ENCODE assay signal across 8 cellular contexts in the genomic region with DNA sequence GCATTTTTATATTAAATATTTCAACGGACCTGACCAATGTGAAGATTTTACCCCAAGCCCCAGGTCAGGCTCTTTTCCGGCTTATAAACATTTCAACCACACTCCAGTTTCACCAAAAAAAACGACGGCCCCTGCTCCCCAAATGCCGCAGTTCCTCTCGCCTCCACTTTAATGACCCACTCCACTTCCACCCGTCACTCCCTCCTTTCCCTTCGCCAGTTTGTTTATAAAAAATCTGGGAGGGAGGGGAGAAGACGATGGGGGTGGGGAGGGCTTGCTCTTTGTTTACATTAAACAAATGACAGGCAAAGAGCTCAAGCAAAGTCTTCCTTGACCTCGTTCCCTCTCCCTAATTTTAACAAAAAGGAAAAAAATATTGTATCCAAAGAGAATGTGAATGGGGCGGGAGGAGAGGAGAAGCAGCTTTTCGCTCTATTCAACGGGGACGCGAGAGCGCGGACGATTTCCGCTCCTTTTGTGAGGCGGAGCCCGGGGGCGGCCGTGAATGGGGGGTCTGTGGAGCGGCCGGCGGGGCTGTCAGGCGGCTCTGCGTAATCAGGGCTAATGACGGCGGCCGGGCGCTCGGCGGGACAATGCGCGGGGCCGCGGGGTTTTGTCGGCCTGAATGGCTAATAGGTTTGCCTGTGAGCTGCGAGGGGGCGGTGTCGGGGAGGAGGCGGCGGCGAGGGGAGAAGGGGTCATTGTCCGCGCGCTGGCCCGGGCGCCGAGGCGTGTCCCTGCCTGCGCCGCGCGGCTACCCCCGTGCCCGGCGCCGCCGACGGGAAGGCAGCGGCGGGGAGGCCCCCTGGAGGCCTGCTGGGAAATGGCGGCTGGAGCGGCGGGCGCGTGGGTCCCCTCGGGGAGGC. TPM values are rescaled to one million over a fixed set of nuclear protein-coding genes. Genes with fewer than 3 reads are reported as not detected.
DNase-seq lines count a peak whose midpoint lies in the region; ATAC-seq and TF ChIP-seq lines count a peak whose summit lies in the region.

No MANE protein-coding gene starts in this region.

- ATAC-seq in GM21381 (IDR thresholded peaks at IDR 0.05; ENCODE audit: unreplicated experiment) (peak; percentile 59), HG03457 (IDR thresholded peaks at IDR 0.05; ENCODE audit: unreplicated experiment) (no peak), HG02840 (IDR thresholded peaks at IDR 0.05; ENCODE audit: low FRiP score, unreplicated experiment) (no peak)

- BruUV-seq in mammary epithelial cell (replicated peaks; lab: Mats Ljungman, UMichigan), result no TSS peak

- H3K79me1 ChIP-seq in mesenchymal stem cell (replicated peaks; ENCODE audit: low read length, poor library complexity, severe bottlenecking), result no peaks in the 10 kb centered on the region

- TF ChIP-seq CTCF in C4-2B (conservative IDR thresholded peaks at IDR 0.05) (peak; percentile 88), mammary epithelial cell (conservative IDR thresholded peaks at IDR 0.05 in 1 of 2, IDR thresholded peaks at IDR 0.05 in 1 of 2; ENCODE audit: extremely low read depth in 1 of 2, insufficient read depth in 1 of 2, low read depth in 1 of 2, low read length in 2 of 2) (peak; percentile 21 to 40)

- no peak overlapping the region for H4K91ac ChIP-seq in mesenchymal stem cell (ENCODE audit: low read length)

- H3K4ac ChIP-seq in mesenchymal stem cell (ENCODE audit: low read depth in 1 of 2, low read length in 2 of 2), result no peak overlapping the region

- no peak overlapping the region for H2AK5ac ChIP-seq in mesenchymal stem cell (ENCODE audit: low read length, severe bottlenecking)

- no peaks in the 10 kb centered on the region for H3K79me2 ChIP-seq in mammary epithelial cell (ENCODE audit: insufficient read depth, low read length)

- no peak overlapping the region for H2BK120ac ChIP-seq in mesenchymal stem cell (ENCODE audit: low read depth, low read length)

- H3K9me3 ChIP-seq in mammary epithelial cell (replicated peaks; ENCODE audit: insufficient read depth, low read length) (no peaks in the 10 kb centered on the region), mesenchymal stem cell (ENCODE audit: control insufficient read depth, low read length) (peaks cover 4% of the 10 kb centered on the region)

- no peak overlapping the region for H2BK12ac ChIP-seq in mesenchymal stem cell (ENCODE audit: low read length in 2 of 2)

- H4K8ac ChIP-seq in mesenchymal stem cell (ENCODE audit: low read length), result no peak overlapping the region

- H3K4me2 ChIP-seq in mammary epithelial cell (ENCODE audit: insufficient read depth, low read depth, low read length), result peak overlapping the region; percentile 86
- H3K4me2 ChIP-seq in mesenchymal stem cell (ENCODE audit: low read length, poor library complexity, severe bottlenecking), result peak overlapping the region; percentile 85

- peak overlapping the region in 1 of 2 experiments; percentile 42 for H3K23ac ChIP-seq in mesenchymal stem cell (ENCODE audit: low read length in 2 of 2)

- intact Hi-C loops in mammary epithelial cell (cut with micrococcal nuclease), result no loop called here

- no peak overlapping the region for H3K18ac ChIP-seq in mesenchymal stem cell (ENCODE audit: low read depth in 1 of 2, low read length in 2 of 2)

- DNase-seq in NCI-H2227 (lab: John Stamatoyannopoulos, UW; ENCODE audit: unreplicated experiment), result peak; percentile 82
- no peak for DNase-seq in mammary epithelial cell
- peak; percentile 21 for DNase-seq in mesenchymal stem cell
- DNase-seq in AG08395 (ENCODE audit: low spot score), result no peak

- H3K9ac ChIP-seq in mammary epithelial cell (ENCODE audit: insufficient read depth, low read length) (no peak overlapping the region), mesenchymal stem cell (ENCODE audit: low read length) (no peak overlapping the region)

- CTCF ChIA-PET in mammary epithelial cell (lab: Charles Lee; ENCODE audit: low non-redundant PET), result interaction anchor here (0.7 kb wide), 1 partner anchor 83 kb away, joined by 5 read pairs; no protein-coding TSS in a partner anchor

- peak overlapping the region; percentile 44 for H3K27ac ChIP-seq in C4-2B
- H3K27ac ChIP-seq in mammary epithelial cell (ENCODE audit: insufficient read depth, low read depth, low read length), result no peak overlapping the region
- H3K27ac ChIP-seq in mesenchymal stem cell (ENCODE audit: low read length, poor library complexity, severe bottlenecking), result no peak overlapping the region

- in situ Hi-C loops in mammary epithelial cell (cut with MboI; ENCODE audit: low sequenced_read_pairs in 2 of 2), result no loop called here

- H3K4me1 ChIP-seq in mammary epithelial cell (ENCODE audit: insufficient read depth, low read length), result no peaks in the 10 kb centered on the region
- H3K4me1 ChIP-seq in mesenchymal stem cell (ENCODE audit: control insufficient read depth, insufficient read depth, low read depth, low read length), result peaks cover 29% of the 10 kb centered on the region

- no peak overlapping the region for H2BK5ac ChIP-seq in mesenchymal stem cell (ENCODE audit: low read depth, low read length, poor library complexity, severe bottlenecking)

- H3K27me3 ChIP-seq in mammary epithelial cell (ENCODE audit: insufficient read depth, low read length) (peaks cover 59% of the 10 kb centered on the region), mesenchymal stem cell (ENCODE audit: control insufficient read depth in 1 of 2, insufficient read depth in 1 of 2, low read length in 2 of 2) (peaks cover 82 to 83% of the 10 kb centered on the region in 2 experiments)

- H2BK15ac ChIP-seq in mesenchymal stem cell (ENCODE audit: low read depth, poor library complexity, severe bottlenecking), result no peak overlapping the region

- no peaks in the 10 kb centered on the region for H4K20me1 ChIP-seq in mammary epithelial cell (ENCODE audit: insufficient read depth, low read length)

- H3K36me3 ChIP-seq in mammary epithelial cell (ENCODE audit: insufficient read depth, low read length) (no peaks in the 10 kb centered on the region), mesenchymal stem cell (ENCODE audit: control insufficient read depth in 1 of 2, insufficient read depth in 2 of 2, low read depth in 1 of 2, low read length in 2 of 2) (no peaks in the 10 kb centered on the region)

- 5% methylated on average over 12 of the region's 70 CpGs for WGBS in mammary epithelial cell (ENCODE audit: low coverage, missing lambda C conversion rate)
- WGBS in mesenchymal stem cell, result 2% methylated on average over 44 of the region's 70 CpGs

- H3K4me3 ChIP-seq in mammary epithelial cell (replicated peaks in 1 of 3; ENCODE audit: insufficient read depth in 1 of 3, low read depth in 2 of 3, low read length in 3 of 3), result peak overlapping the region; percentile 23 to 41 (median 27)
- peak overlapping the region; percentile 54 to 70 for H3K4me3 ChIP-seq in mesenchymal stem cell (ENCODE audit: insufficient read depth in 1 of 2, low read depth in 1 of 2, low read length in 2 of 2)

- no peak overlapping the region for H3K14ac ChIP-seq in mesenchymal stem cell (ENCODE audit: low read length in 2 of 2)

- dilution Hi-C loops in mammary epithelial cell (cut with HindIII; ENCODE audit: low sequenced_read_pairs), result no loop called here

- H2AFZ ChIP-seq in mammary epithelial cell (ENCODE audit: low read depth, low read length) (peak overlapping the region; percentile 55), mesenchymal stem cell (ENCODE audit: low read depth, low read length) (no peak overlapping the region)

RNA-seq across cellular contexts. Expression of a gene that starts 5.7 kb away (rescaled TPM):
- total RNA-seq in mammary epithelial cell, result not detected
- polyA plus RNA-seq in mammary epithelial cell, result not detected
- not detected for polyA minus RNA-seq in mammary epithelial cell
- polyA plus RNA-seq in mesenchymal stem cell (2013, experiment 1 of 2), result not detected
- not detected for polyA plus RNA-seq in mesenchymal stem cell (2013, experiment 2 of 2)

RNA-seq across cellular contexts. Expression of a gene that starts 28.7 kb away (rescaled TPM):
- not detected for total RNA-seq in mammary epithelial cell
- not detected for polyA plus RNA-seq in mammary epithelial cell
- polyA minus RNA-seq in mammary epithelial cell, result not detected
- polyA plus RNA-seq in mesenchymal stem cell (2013, experiment 1 of 2), result 0.01 TPM
- 0.04 TPM for polyA plus RNA-seq in mesenchymal stem cell (2013, experiment 2 of 2)

Comparison
In these comparisons a context has a peak if more than half of its experiments do, and no peak if none do; other contexts are left out.
1. DNase-seq: peak in NCI-H2227 (single experiment) and mesenchymal stem cell (single experiment); none in mammary epithelial cell (single experiment) and AG08395 (single experiment).